In genomic region chr6:128121610-128122009, GRCh38 we compare ENCODE assay signal across 19 cellular contexts.
DNase-seq lines count a peak whose midpoint lies in the region; ATAC-seq, FAIRE-seq and TF ChIP-seq lines count a peak whose summit lies in the region.
"Had no signal": no experiment of that assay in that cellular context is flagged by ENCODE, and none has a peak within 500 bp of the region (broad histone marks: within the 10 kb centered on the region; RNA-seq: fewer than 3 reads in every experiment).

No MANE protein-coding gene starts in this region.

- no peak for TF ChIP-seq CTCF in liver (IDR thresholded peaks at IDR 0.05; ENCODE audit: low read depth, low read length, missing input control)
- TF ChIP-seq CTCF in HepG2 (CRISPR knock-in tag; IDR thresholded peaks at IDR 0.05): no peak
- TF ChIP-seq CTCF in MM.1S (IDR thresholded peaks at IDR 0.05; ENCODE audit: low read length): no peak
- TF ChIP-seq CTCF in GM13976 (IDR thresholded peaks at IDR 0.05; ENCODE audit: borderline replicate concordance, control extremely low read depth, extremely low read depth, insufficient read depth, missing control alignments): no peak

- intact Hi-C loops in HepG2 (cut with micrococcal nuclease; ENCODE audit: unreplicated experiment): no loop called here
- intact Hi-C loops in left colon (cut with DNase I, micrococcal nuclease): no loop called here

- FAIRE-seq in HepG2 (lab: Jason Lieb, UNC) (no peak), small intestine (lab: Jason Lieb, UNC) (no peak)
- FAIRE-seq: GM12878, H54, K562 had no signal

- in situ Hi-C loops in HepG2 (cut with HindIII; ENCODE audit: extremely low pct_ligation_motif_present, low pct_unique_long_range_greater_than_20kb): no loop called here
- in situ Hi-C loops in GM13976 (cut with MboI; ENCODE audit: low sequenced_read_pairs, unreplicated experiment): no loop called here

- no TSS peak for BruUV-seq in HepG2 (replicated peaks; lab: Mats Ljungman, UMichigan)

- ATAC-seq in HepG2 (no peak), left colon (peak; percentile 34)
- ATAC-seq: CD8-positive, alpha-beta T cell; GM12878; K562 had no signal

- no peak overlapping the region for H2AFZ ChIP-seq in HepG2 (ENCODE audit: low read length)
- peak overlapping the region; percentile 58 for H2AFZ ChIP-seq in MM.1S (ENCODE audit: low read length)
- H2AFZ ChIP-seq: GM23248 had no signal

- 42% methylated on average over 2 of the region's 2 CpGs for WGBS in liver
- 97% methylated on average over 2 of the region's 2 CpGs for WGBS in HepG2 (ENCODE audit: low lambda C conversion rate)
- 20 to 65% (median 40%) methylated on average over 2 of the region's 2 CpGs for WGBS in small intestine, 3 donors

- no peak for TF ChIP-seq POLR2A in HepG2 (IDR thresholded peaks at IDR 0.05; ENCODE audit: insufficient read depth in 1 of 2, low read depth in 2 of 2, low read length in 2 of 2)

- H3K79me2 ChIP-seq in HepG2 (ENCODE audit: insufficient read depth, low read length) (no peaks in the 10 kb centered on the region), MM.1S (ENCODE audit: low read length) (no peaks in the 10 kb centered on the region)

- POLR2A ChIA-PET in HepG2 (lab: Yijun Ruan, JAX): no interaction called here

- TF ChIP-seq RAD21 in liver (IDR thresholded peaks at IDR 0.05): no peak
- TF ChIP-seq RAD21 in HepG2 (CRISPR knock-in tag; IDR thresholded peaks at IDR 0.05): no peak

- H3K27ac ChIP-seq in liver (ENCODE audit: low read depth in 1 of 2, low read length in 2 of 2) (peak overlapping the region; percentile 55 to 65), HepG2 (ENCODE audit: extremely low read length, insufficient read depth, low read length) (no peak overlapping the region), MM.1S (ENCODE audit: low read length) (no peak overlapping the region), small intestine (ENCODE audit: low read depth in 1 of 2, low read length in 1 of 2) (no peak overlapping the region)
- H3K27ac ChIP-seq: BLaER1 treated with 17β-estradiol and CSF1 and Interleukin-3, amounts not matched to agents 10 nM and 100 nM; GM23248 had no signal

- no peaks in the 10 kb centered on the region for H3K9me2 ChIP-seq in MM.1S (replicated peaks; ENCODE audit: insufficient read depth, low read length)

- peaks cover 8% of the 10 kb centered on the region for H3F3A ChIP-seq in MM.1S (ENCODE audit: insufficient read depth, low read length)

- H3K4me2 ChIP-seq in HepG2 (ENCODE audit: low read depth, low read length): no peak overlapping the region
- H3K4me2 ChIP-seq in MM.1S (ENCODE audit: low read depth, low read length): peak overlapping the region; percentile 67
- H3K4me2 ChIP-seq: BLaER1 treated with 17β-estradiol and CSF1 and Interleukin-3, amounts not matched to agents 10 nM and 100 nM had no signal

- peak overlapping the region in 1 of 2 donors; percentile 26 for H3K9ac ChIP-seq in liver (ENCODE audit: low read depth in 1 of 2, low read length in 2 of 2)
- no peak overlapping the region for H3K9ac ChIP-seq in HepG2 (ENCODE audit: insufficient read depth, low read depth, low read length)
- no peak overlapping the region for H3K9ac ChIP-seq in MM.1S (ENCODE audit: low read length)
- H3K9ac ChIP-seq: BLaER1 treated with 17β-estradiol and CSF1 and Interleukin-3, amounts not matched to agents 10 nM and 100 nM; GM23248 had no signal

- CTCF ChIA-PET in HepG2 (lab: Yijun Ruan, JAX; ENCODE audit: low intra/inter-chr PET ratio, low total read pairs): no interaction called here

- H3K27me3 ChIP-seq in liver (ENCODE audit: control insufficient read depth in 4 of 4, insufficient read depth in 4 of 4, low read length in 3 of 4) (no peaks in the 10 kb centered on the region), HepG2 (ENCODE audit: control insufficient read depth in 1 of 2, insufficient read depth in 2 of 2, low read length in 2 of 2) (no peaks in the 10 kb centered on the region), MM.1S (replicated peaks; ENCODE audit: insufficient read depth, low read length) (no peaks in the 10 kb centered on the region), small intestine (ENCODE audit: control insufficient read depth in 2 of 2, insufficient read depth in 2 of 2, low read length in 2 of 2) (no peaks in the 10 kb centered on the region)
- H3K27me3 ChIP-seq: BLaER1 treated with 17β-estradiol and CSF1 and Interleukin-3, amounts not matched to agents 10 nM and 100 nM had no signal

- H3K4me1 ChIP-seq in liver (ENCODE audit: control insufficient read depth in 4 of 4, insufficient read depth in 4 of 4, low read length in 3 of 4) (peaks cover 0 to 18% (median 3%) of the 10 kb centered on the region in 4 donors), HepG2 (ENCODE audit: insufficient read depth, low read length) (peaks cover 14% of the 10 kb centered on the region), MM.1S (ENCODE audit: low read length) (peaks cover 27% of the 10 kb centered on the region), small intestine (ENCODE audit: control insufficient read depth in 2 of 2, insufficient read depth in 1 of 2, low read depth in 1 of 2, low read length in 1 of 2) (no peaks in the 10 kb centered on the region)

- no peak for TF ChIP-seq EP300 in HepG2 (IDR thresholded peaks at IDR 0.05; ENCODE audit: low read depth in 2 of 2, low read length in 2 of 2)
- TF ChIP-seq EP300 in HepG2 (CRISPR knock-in tag; IDR thresholded peaks at IDR 0.05; ENCODE audit: borderline replicate concordance): no peak

- H3K9me3 ChIP-seq in liver (ENCODE audit: control insufficient read depth in 4 of 4, low read length in 3 of 4) (no peaks in the 10 kb centered on the region), HepG2 (ENCODE audit: low read length) (no peaks in the 10 kb centered on the region), MM.1S (replicated peaks; ENCODE audit: insufficient read depth, low read length) (no peaks in the 10 kb centered on the region), small intestine (ENCODE audit: control insufficient read depth, low read depth) (no peaks in the 10 kb centered on the region)
- H3K9me3 ChIP-seq: BLaER1 treated with 17β-estradiol and CSF1 and Interleukin-3, amounts not matched to agents 10 nM and 100 nM had no signal

- H3K4me3 ChIP-seq in liver (ENCODE audit: low read depth in 1 of 3, low read length in 3 of 3) (no peak overlapping the region), HepG2 (replicated peaks in 1 of 3; ENCODE audit: insufficient read depth in 1 of 3, low read depth in 2 of 3, low read length in 3 of 3) (no peak overlapping the region), MM.1S (ENCODE audit: low read length) (peak overlapping the region; percentile 23; the same call in 1 of the 2 replicates), small intestine (ENCODE audit: low read depth in 1 of 2, low read length in 2 of 2) (no peak overlapping the region)
- H3K4me3 ChIP-seq: BLaER1 treated with 17β-estradiol and CSF1 and Interleukin-3, amounts not matched to agents 10 nM and 100 nM; GM12878; GM23248; K562 had no signal

- H4K20me1 ChIP-seq in HepG2 (ENCODE audit: insufficient read depth, low read length) (no peaks in the 10 kb centered on the region), MM.1S (ENCODE audit: insufficient read depth, low read length) (no peaks in the 10 kb centered on the region)
- H4K20me1 ChIP-seq: BLaER1 treated with 17β-estradiol and CSF1 and Interleukin-3, amounts not matched to agents 10 nM and 100 nM had no signal

- H3K36me3 ChIP-seq in liver (ENCODE audit: control insufficient read depth in 4 of 4, insufficient read depth in 3 of 4, low read depth in 1 of 4, low read length in 3 of 4) (no peaks in the 10 kb centered on the region), HepG2 (replicated peaks in 1 of 2; ENCODE audit: control insufficient read depth in 1 of 2, insufficient read depth in 2 of 2, low read length in 2 of 2) (no peaks in the 10 kb centered on the region; a peak in 1 of 5 replicates), MM.1S (replicated peaks; ENCODE audit: insufficient read depth, low read length) (no peaks in the 10 kb centered on the region), small intestine (ENCODE audit: control insufficient read depth in 2 of 2, insufficient read depth in 2 of 2, low read length in 2 of 2) (no peaks in the 10 kb centered on the region)
- H3K36me3 ChIP-seq: BLaER1 treated with 17β-estradiol and CSF1 and Interleukin-3, amounts not matched to agents 10 nM and 100 nM had no signal

- no peak for DNase-seq in HepG2 (ENCODE audit: low spot score)
- no peak for DNase-seq in MM.1S
- DNase-seq in left colon: no peak
- peak; percentile 15 for DNase-seq in small intestine
- no peak for DNase-seq in HuH-7 (ENCODE audit: low spot score)
- no peak for DNase-seq in GM13976 (ENCODE audit: low spot score)
- no peak for DNase-seq in T-helper 1 cell
- DNase-seq: CD8-positive, alpha-beta T cell; DMS53; DND-41; EL; GM23248; HCEC 1CT; IMR-90 had no signal

TF ChIP-seq in liver, 16 proteins besides CTCF, POLR2A, EP300 and RAD21:
- TF ChIP-seq TAF1 (conservative IDR thresholded peaks at IDR 0.05) (no peak), HNF4A (conservative IDR thresholded peaks at IDR 0.05) (peak; percentile 61 to 65), NR2F2 (IDR thresholded peaks at IDR 0.05) (no peak)

TF ChIP-seq in HepG2, 621 proteins besides CTCF, POLR2A, EP300 and RAD21:
- TF ChIP-seq TFDP1 (CRISPR knock-in tag; IDR thresholded peaks at IDR 0.05; ENCODE audit: borderline replicate concordance): no peak
- TF ChIP-seq KDM5A (IDR thresholded peaks at IDR 0.05; ENCODE audit: borderline replicate concordance, low read length): no peak
TF ChIP-seq in HepG2: peak in this region for 0.

Comparison
In these comparisons a context has a peak if more than half of its experiments do, and no peak if none do; other contexts are left out.
1. H3K27ac ChIP-seq: peak in liver (2 of 2); none in HepG2 (single experiment), MM.1S (single experiment) and small intestine (0 of 2).